24 cellular contexts compared by ENCODE assay signal in the genomic region with DNA sequence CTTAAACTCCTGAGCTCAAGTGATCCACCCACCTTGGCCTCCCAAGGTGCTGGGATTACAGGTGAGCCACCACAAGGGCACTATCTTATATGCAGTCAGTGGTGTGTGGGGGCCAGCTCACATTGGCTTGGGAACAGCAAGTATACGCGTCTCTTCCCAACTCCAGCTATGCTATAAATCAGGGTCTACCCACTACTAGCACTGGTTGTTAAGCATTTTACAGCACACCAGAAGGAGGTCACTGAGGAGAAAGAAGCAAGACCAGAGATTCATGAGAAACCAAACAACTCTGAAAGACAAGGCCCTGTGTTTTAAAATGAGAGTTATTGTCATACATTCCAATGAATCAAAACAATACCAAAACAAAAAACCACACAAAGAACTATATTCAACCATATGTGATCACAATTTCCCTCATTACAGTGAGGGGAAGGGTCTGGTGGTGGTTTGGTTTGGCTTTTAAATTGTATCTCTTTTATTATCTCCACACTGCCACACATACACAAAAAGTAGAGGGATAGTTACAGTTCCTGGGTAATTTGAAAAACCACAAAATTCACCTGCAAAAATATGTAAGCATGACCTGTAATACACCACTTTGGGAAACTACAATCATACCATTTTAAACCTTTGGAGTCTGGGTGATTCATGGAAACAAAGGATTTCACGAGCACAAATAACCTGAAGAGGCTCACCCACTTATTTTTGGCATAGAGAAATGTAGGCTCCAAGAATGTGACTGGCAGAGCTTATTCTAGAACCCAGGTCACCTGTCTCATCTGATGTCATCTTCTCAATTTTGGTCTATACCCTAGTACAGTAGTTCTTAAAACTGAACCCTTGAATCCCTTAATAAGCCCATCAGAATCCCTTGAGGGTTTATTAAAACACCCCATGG. TPM values are rescaled to one million over a fixed set of nuclear protein-coding genes. Genes with fewer than 3 reads are reported as not detected.
DNase-seq lines count a peak whose midpoint lies in the region; ATAC-seq and TF ChIP-seq lines count a peak whose summit lies in the region.
"Had no signal": no experiment of that assay in that cellular context is flagged by ENCODE, and none has a peak within 500 bp of the region (broad histone marks: within the 10 kb centered on the region; RNA-seq: fewer than 3 reads in every experiment).

No MANE protein-coding gene starts in this region.

- H3K4me1 ChIP-seq in H9 (ENCODE audit: insufficient read depth, low read length), result peaks cover 8% of the 10 kb centered on the region; the same call in 1 of the 2 replicates

- no peak overlapping the region for H3K56ac ChIP-seq in H9 (ENCODE audit: insufficient read length, low read depth, low read length)

- H3K27ac Mint-ChIP-seq in H9, result peak overlapping the region in 2 of 3 experiments; percentile 66 to 77; a peak in 5 of 7 replicates
- no peak overlapping the region for H3K27ac Mint-ChIP-seq in stimulated activated effector memory CD8-positive, alpha-beta T cell treated with anti-CD3 and anti-CD28 coated beads, Interleukin-12 subunit alpha, Interleukin-12 subunit beta, amount 100 ng/mL, for 72 hours
- H3K27ac Mint-ChIP-seq: activated CD8-positive, alpha-beta memory T cell treated with anti-CD3 and anti-CD28 coated beads, Interleukin-2, amount 10 ng/mL, durations not matched to agents 7 days and 5 days; brain; CD4-positive, alpha-beta memory T cell; naive thymus-derived CD4-positive, alpha-beta T cell had no signal

- no peak overlapping the region for H3T11ph ChIP-seq in H9 (ENCODE audit: low read length)

- in situ Hi-C loops in astrocyte of the cerebellum (cut with HindIII; ENCODE audit: low sequenced_read_pairs), result no loop called here

- WGBS in H9 (ENCODE audit: extremely low coverage, insufficient read length, low lambda C conversion rate), result no CpG with 5 or more reads among the region's 3 CpGs

- no peaks in the 10 kb centered on the region for H3K9me3 ChIP-seq in H9 (ENCODE audit: control insufficient read depth, low read depth, low read length)
- H3K9me3 ChIP-seq: A549, HAP-1 had no signal

- no peak overlapping the region for H2BK12ac ChIP-seq in H9 (ENCODE audit: insufficient read length, low read depth, low read length)

- no peak overlapping the region for H3K4ac ChIP-seq in H9 (ENCODE audit: low read depth, low read length)

- peaks cover 30% of the 10 kb centered on the region; the same call in 1 of the 2 replicates for H3K79me2 ChIP-seq in H9 (ENCODE audit: insufficient read depth, low read length)

- peak overlapping the region; percentile 39 for H3K14ac ChIP-seq in H9 (ENCODE audit: insufficient read depth, low read length)

- H3K36me3 Mint-ChIP-seq in activated T-cell treated with anti-CD3 and anti-CD28 coated beads, Interleukin-2, amount 50 U/mL, for 4 hours (ENCODE audit: insufficient read depth), result no peaks in the 10 kb centered on the region
- peaks cover 3 to 10% (median 6%) of the 10 kb centered on the region in 3 experiments; a peak in 4 of 7 replicates for H3K36me3 Mint-ChIP-seq in H9 (ENCODE audit: insufficient read depth in 1 of 3, low read depth in 3 of 3)
- no peaks in the 10 kb centered on the region for H3K36me3 Mint-ChIP-seq in stimulated activated effector memory CD8-positive, alpha-beta T cell treated with anti-CD3 and anti-CD28 coated beads, Interleukin-12 subunit alpha, Interleukin-12 subunit beta, amount 100 ng/mL, for 72 hours
- H3K36me3 Mint-ChIP-seq: activated CD8-positive, alpha-beta memory T cell treated with anti-CD3 and anti-CD28 coated beads, Interleukin-2, amount 10 ng/mL, durations not matched to agents 7 days and 5 days; brain; CD4-positive, alpha-beta memory T cell had no signal

- peaks cover 33% of the 10 kb centered on the region for H3K27me3 Mint-ChIP-seq in activated T-cell treated with anti-CD3 and anti-CD28 coated beads, Interleukin-2, amount 50 U/mL, for 4 hours (ENCODE audit: low read depth)
- no peaks in the 10 kb centered on the region for H3K27me3 Mint-ChIP-seq in H9 (ENCODE audit: low read depth)

- no peak overlapping the region for H2AFZ ChIP-seq in H9 (ENCODE audit: low read length)

- no peak overlapping the region for H3K27ac ChIP-seq in H9 (ENCODE audit: insufficient read length, low read depth, low read length)
- H3K27ac ChIP-seq: A549 had no signal

- no peak overlapping the region for H2BK15ac ChIP-seq in H9 (ENCODE audit: low read depth, low read length)

- peaks cover 5% of the 10 kb centered on the region for H3K4me1 Mint-ChIP-seq in activated T-cell treated with anti-CD3 and anti-CD28 coated beads, Interleukin-2, amount 50 U/mL, for 4 hours (ENCODE audit: low read depth)
- peaks cover 46 to 54% of the 10 kb centered on the region in 2 experiments for H3K4me1 Mint-ChIP-seq in H9
- peaks cover 10% of the 10 kb centered on the region for H3K4me1 Mint-ChIP-seq in stimulated activated effector memory CD8-positive, alpha-beta T cell treated with anti-CD3 and anti-CD28 coated beads, Interleukin-12 subunit alpha, Interleukin-12 subunit beta, amount 100 ng/mL, for 72 hours

- no peak overlapping the region for H2BK5ac ChIP-seq in H9 (ENCODE audit: insufficient read length, low read length)

- H2BK120ac ChIP-seq in H9 (ENCODE audit: low read depth, low read length, poor library complexity, severe bottlenecking), result no peak overlapping the region

- peaks cover 24% of the 10 kb centered on the region for H3K23me2 ChIP-seq in H9 (ENCODE audit: insufficient read length, low read depth, low read length, poor library complexity, severe bottlenecking)

- H4K91ac ChIP-seq in H9 (ENCODE audit: insufficient read length, low read depth, low read length), result no peak overlapping the region

- no peak overlapping the region for H3K9ac ChIP-seq in H9 (ENCODE audit: extremely low read depth, insufficient read length, low read length)

- no peak overlapping the region for H2AK5ac ChIP-seq in H9 (ENCODE audit: insufficient read length, low read length)

- no peak overlapping the region for H4K5ac ChIP-seq in H9 (ENCODE audit: insufficient read length, low read depth, low read length)

- no peak for DNase-seq in activated T-cell treated with anti-CD3 and anti-CD28 coated beads, Interleukin-2, amount 50 U/mL, for 4 hours
- DNase-seq in activated T-cell treated with anti-CD3 and anti-CD28 coated beads, Interleukin-2, amount 50 U/mL, for 1 hour, result no peak
- DNase-seq in H9 (no peak), astrocyte of the cerebellum (ENCODE audit: low read depth) (peak; percentile 19), HuH-7 (ENCODE audit: low spot score) (no peak), NCI-H69 (lab: John Stamatoyannopoulos, UW) (no peak)
- DNase-seq in stimulated activated effector memory CD8-positive, alpha-beta T cell treated with anti-CD3 and anti-CD28 coated beads, Interleukin-12 subunit alpha, Interleukin-12 subunit beta, amount 100 ng/mL, for 72 hours (ENCODE audit: low spot score in 2 of 2), result no peak
- DNase-seq: activated CD8-positive, alpha-beta memory T cell treated with anti-CD3 and anti-CD28 coated beads, Interleukin-2, amount 10 ng/mL, durations not matched to agents 7 days and 5 days; activated effector memory CD4-positive, alpha-beta T cell treated with Interleukin-2 at 50 U/mL for 16 hours; CD4-positive, alpha-beta memory T cell; DMS 273 treated with DMSO at 0.1 percent for 48 hours; KG1; left ventricle myocardium superior; naive thymus-derived CD4-positive, alpha-beta T cell; NCI-H1436; NCI-H2107; NCI-H446; small intestine; stimulated activated CD8-positive, alpha-beta memory T cell treated with anti-CD3 and anti-CD28 coated beads, Interleukin-4, amount 100 ng/mL, for 48 hours; trophoblast cell had no signal

- no peak overlapping the region for H4K8ac ChIP-seq in H9 (replicated peaks; ENCODE audit: insufficient read length, low read depth, low read length)

- H3K27me3 ChIP-seq in H9 (ENCODE audit: insufficient read depth, low read length), result no peaks in the 10 kb centered on the region

- H3K4me3 Mint-ChIP-seq in activated T-cell treated with anti-CD3 and anti-CD28 coated beads, Interleukin-2, amount 50 U/mL, for 4 hours, result no peak overlapping the region
- H3K4me3 Mint-ChIP-seq in H9, result 0 out of 5 replicates have a peak overlapping the region, but pooled peaks of 1 of the 2 experiments have one; percentile 53
- H3K4me3 Mint-ChIP-seq in stimulated activated effector memory CD8-positive, alpha-beta T cell treated with anti-CD3 and anti-CD28 coated beads, Interleukin-12 subunit alpha, Interleukin-12 subunit beta, amount 100 ng/mL, for 72 hours, result no peak overlapping the region
- H3K4me3 Mint-ChIP-seq: activated CD8-positive, alpha-beta memory T cell treated with anti-CD3 and anti-CD28 coated beads, Interleukin-2, amount 10 ng/mL, durations not matched to agents 7 days and 5 days; CD4-positive, alpha-beta memory T cell; naive thymus-derived CD4-positive, alpha-beta T cell had no signal

- peak; percentile 21 to 40 for ATAC-seq in activated T-cell treated with anti-CD3 and anti-CD28 coated beads, Interleukin-2, amount 50 U/mL, for 4 hours
- ATAC-seq in stimulated activated effector memory CD8-positive, alpha-beta T cell treated with anti-CD3 and anti-CD28 coated beads, Interleukin-12 subunit alpha, Interleukin-12 subunit beta, amount 100 ng/mL, for 72 hours, result peak; percentile 43
- no peak for ATAC-seq in HG02571 (IDR thresholded peaks at IDR 0.05; ENCODE audit: unreplicated experiment)
- ATAC-seq: A549; activated CD8-positive, alpha-beta memory T cell treated with anti-CD3 and anti-CD28 coated beads, Interleukin-2, amount 10 ng/mL, durations not matched to agents 7 days and 5 days; left ventricle myocardium superior; naive thymus-derived CD4-positive, alpha-beta T cell had no signal

- H3K4me2 ChIP-seq in H9 (ENCODE audit: insufficient read depth, insufficient read length, low read length), result no peak overlapping the region
- H3K4me2 ChIP-seq: A549 had no signal

- no peaks in the 10 kb centered on the region for H4K20me1 ChIP-seq in H9 (ENCODE audit: control insufficient read depth, insufficient read depth, insufficient read length)

- H3K18ac ChIP-seq in H9 (ENCODE audit: insufficient read length, low read depth, low read length), result no peak overlapping the region

- H3K23ac ChIP-seq in H9 (ENCODE audit: insufficient read length, low read depth, low read length), result no peak overlapping the region

- TF ChIP-seq CTCF in H9 (conservative IDR thresholded peaks at IDR 0.05), result no peak
- TF ChIP-seq CTCF in astrocyte of the cerebellum (IDR thresholded peaks at IDR 0.05; ENCODE audit: low read depth, low read length, missing control alignments), result no peak

- H2BK20ac ChIP-seq in H9 (ENCODE audit: low read depth, low read length, poor library complexity, severe bottlenecking), result no peak overlapping the region

- H3K79me1 ChIP-seq in H9 (ENCODE audit: insufficient read depth, low read depth, low read length, poor library complexity, severe bottlenecking), result peaks cover 3% of the 10 kb centered on the region

- H3K9me3 Mint-ChIP-seq in activated T-cell treated with anti-CD3 and anti-CD28 coated beads, Interleukin-2, amount 50 U/mL, for 4 hours, result no peaks in the 10 kb centered on the region
- no peaks in the 10 kb centered on the region for H3K9me3 Mint-ChIP-seq in H9
- no peaks in the 10 kb centered on the region for H3K9me3 Mint-ChIP-seq in stimulated activated effector memory CD8-positive, alpha-beta T cell treated with anti-CD3 and anti-CD28 coated beads, Interleukin-12 subunit alpha, Interleukin-12 subunit beta, amount 100 ng/mL, for 72 hours
- H3K9me3 Mint-ChIP-seq: CD4-positive, alpha-beta memory T cell had no signal

- no peak overlapping the region for H3K4me3 ChIP-seq in astrocyte of the cerebellum (ENCODE audit: low read depth, low read length)
- H3K4me3 ChIP-seq: A549, HAP-1 had no signal

RNA-seq across cellular contexts. Expression of gene MAGI1, which starts 5.2 kb away (rescaled TPM):
- under 1 TPM; 0.45 to 0.76 (median 0.46) TPM for total RNA-seq in activated T-cell treated with anti-CD3 and anti-CD28 coated beads, Interleukin-2, amount 50 U/mL, for 4 hours
- total RNA-seq in H9 (2021), result 57.8 and 65.7 TPM in 2 replicates

Comparison
In these comparisons a context has a peak if more than half of its experiments do, and no peak if none do; other contexts are left out.
1. RNA of gene MAGI1, which starts 5.2 kb away (total RNA-seq): 57.8 to 65.7 TPM in H9; 0.45 to 0.76 TPM in activated T-cell treated with anti-CD3 and anti-CD28 coated beads, Interleukin-2, amount 50 U/mL, for 4 hours; every median in the first group is over 10 times any median in the second.